25 cellular contexts compared by ENCODE assay signal in genomic region chrX:57915680-57916079, GRCh38. TPM values are rescaled to one million over a fixed set of nuclear protein-coding genes. Genes with fewer than 3 reads are reported as not detected.
"Had no signal": no experiment of that assay in that cellular context is flagged by ENCODE, and none has a peak within 500 bp of the region (broad histone marks: within the 10 kb centered on the region; RNA-seq: fewer than 3 reads in every experiment).

No MANE protein-coding gene starts in this region.

- H3K9me3 ChIP-seq: SK-N-SH had no signal

- H3K9ac ChIP-seq: KMS-11, SK-N-SH had no signal

- H3K4me2 ChIP-seq: KMS-11, SK-N-SH had no signal

- DNase-seq: IMR-90, Kasumi-1, MM.1S, NCI-H1092, NCI-H1105 treated with DMSO at 0.1 percent for 48 hours, NCI-H1417 treated with DMSO at 0.1 percent for 48 hours, NCI-H146, NCI-H1694 treated with DMSO at 0.1 percent for 48 hours, NCI-H1930, NCI-H2081 treated with DMSO at 0.1 percent for 48 hours, NCI-H2171, NCI-H226, NCI-H446, NCI-H510A, NCI-H524 treated with DMSO at 0.1 percent for 48 hours, NCI-H69, NCI-H774, SHP77, SK-N-SH, SW 1271, T-cell had no signal

- H3K27ac ChIP-seq: KMS-11, RWPE1 had no signal

- ATAC-seq: HepG2, T-cell had no signal

- FAIRE-seq: HepG2, RCC 7860 had no signal

RNA-seq across cellular contexts. Expression of gene ZXDA, which starts 5.4 kb away (rescaled TPM):
- total RNA-seq: HepG2 had no signal
- polyA plus RNA-seq: HepG2 had no signal
